ENCODE assay signal across 8 cellular contexts in genomic region chr5:119356384-119357188, GRCh38.
DNase-seq lines count a peak whose midpoint lies in the region; ATAC-seq and TF ChIP-seq lines count a peak whose summit lies in the region.

No MANE protein-coding gene starts in this region.

- no peaks in the 10 kb centered on the region for H3K36me3 ChIP-seq in subcutaneous abdominal adipose tissue (ENCODE audit: control insufficient read depth in 5 of 5, insufficient read depth in 5 of 5, low read length in 5 of 5)

- H3K27ac ChIP-seq in subcutaneous abdominal adipose tissue (ENCODE audit: low read depth, low read length) = peak overlapping the region; percentile 91

- no peaks in the 10 kb centered on the region for H3K9me3 Mint-ChIP-seq in activated naive CD8-positive, alpha-beta T cell treated with anti-CD3 and anti-CD28 coated beads, Interleukin-2, amount 50 U/mL, for 24 hours

- peak overlapping the region; percentile 77 for H3K4me3 ChIP-seq in AG10803 (ENCODE audit: low read length)
- peak overlapping the region; percentile 80 to 91 (median 82) for H3K4me3 ChIP-seq in subcutaneous abdominal adipose tissue (ENCODE audit: low read depth in 1 of 5, low read length in 5 of 5)

- peak overlapping the region; percentile 57 to 91 (median 77) for H3K9ac ChIP-seq in subcutaneous abdominal adipose tissue (ENCODE audit: low read length in 5 of 5)

- H3K27ac Mint-ChIP-seq in activated naive CD8-positive, alpha-beta T cell treated with anti-CD3 and anti-CD28 coated beads, Interleukin-2, amount 50 U/mL, for 24 hours = peak overlapping the region; percentile 100

- no peaks in the 10 kb centered on the region for H3K27me3 Mint-ChIP-seq in activated naive CD8-positive, alpha-beta T cell treated with anti-CD3 and anti-CD28 coated beads, Interleukin-2, amount 50 U/mL, for 24 hours

- peak overlapping the region; percentile 95 for H3K4me3 Mint-ChIP-seq in activated naive CD8-positive, alpha-beta T cell treated with anti-CD3 and anti-CD28 coated beads, Interleukin-2, amount 50 U/mL, for 24 hours

- no peaks in the 10 kb centered on the region for H3K27me3 ChIP-seq in subcutaneous abdominal adipose tissue (ENCODE audit: control insufficient read depth in 5 of 5, insufficient read depth in 4 of 5, low read length in 5 of 5)

- H3K4me1 Mint-ChIP-seq in activated naive CD8-positive, alpha-beta T cell treated with anti-CD3 and anti-CD28 coated beads, Interleukin-2, amount 50 U/mL, for 24 hours = peaks cover 88% of the 10 kb centered on the region

- peaks cover 53% of the 10 kb centered on the region for H3K36me3 Mint-ChIP-seq in activated naive CD8-positive, alpha-beta T cell treated with anti-CD3 and anti-CD28 coated beads, Interleukin-2, amount 50 U/mL, for 24 hours (ENCODE audit: low read depth)

- H3K9me3 ChIP-seq in subcutaneous abdominal adipose tissue (ENCODE audit: control insufficient read depth in 5 of 5, low read length in 5 of 5) = no peaks in the 10 kb centered on the region

- no peak for DNase-seq in AG10803 (ENCODE audit: low read depth)
- DNase-seq in activated naive CD8-positive, alpha-beta T cell treated with anti-CD3 and anti-CD28 coated beads, Interleukin-2, amount 50 U/mL, for 24 hours = no peak
- peak; percentile 16 for DNase-seq in iris pigment epithelial cell (ENCODE audit: low read depth)
- no peak for DNase-seq in stimulated activated CD8-positive, alpha-beta memory T cell treated with anti-CD3 and anti-CD28 coated beads, Interleukin-4, amount 100 ng/mL, for 48 hours

- H3K4me1 ChIP-seq in subcutaneous abdominal adipose tissue (ENCODE audit: control insufficient read depth in 5 of 5, insufficient read depth in 5 of 5, low read length in 5 of 5) = peaks cover 0 to 79% (median 72%) of the 10 kb centered on the region in 5 donors

- no peak for TF ChIP-seq CTCF in AG10803 (conservative IDR thresholded peaks at IDR 0.05; ENCODE audit: low read length)

- ATAC-seq in HG02981 (IDR thresholded peaks at IDR 0.05; ENCODE audit: unreplicated experiment) = peak; percentile 9
- no peak for ATAC-seq in activated naive CD8-positive, alpha-beta T cell treated with anti-CD3 and anti-CD28 coated beads, Interleukin-2, amount 50 U/mL, for 24 hours
- ATAC-seq in HG03439 (IDR thresholded peaks at IDR 0.05; ENCODE audit: unreplicated experiment) = no peak
- no peak for ATAC-seq in GM18870 (IDR thresholded peaks at IDR 0.05; ENCODE audit: unreplicated experiment)
